ENCODE assay signal across 20 cellular contexts in genomic region chr6:39804666-39805065, GRCh38. TPM values are rescaled to one million over a fixed set of nuclear protein-coding genes. Genes with fewer than 3 reads are reported as not detected.
DNase-seq lines count a peak whose midpoint lies in the region; ATAC-seq and TF ChIP-seq lines count a peak whose summit lies in the region.
"Had no signal": no experiment of that assay in that cellular context is flagged by ENCODE, and none has a peak within 500 bp of the region (broad histone marks: within the 10 kb centered on the region; RNA-seq: fewer than 3 reads in every experiment).

No MANE protein-coding gene starts in this region.

- H2BK12ac ChIP-seq in trophoblast cell (ENCODE audit: low read length): no peak overlapping the region

- H3K9ac ChIP-seq in adipocyte (ENCODE audit: low read length): no peak overlapping the region
- H3K9ac ChIP-seq in trophoblast cell (ENCODE audit: low read length): no peak overlapping the region

- TF ChIP-seq CTCF in fibroblast of pulmonary artery (IDR thresholded peaks at IDR 0.05; ENCODE audit: low read length, missing control alignments): no peak
- TF ChIP-seq CTCF in type B pancreatic cell (conservative IDR thresholded peaks at IDR 0.05): no peak

- H3K27me3 ChIP-seq in adipocyte (replicated peaks; ENCODE audit: control insufficient read depth, insufficient read depth, low read length) (no peaks in the 10 kb centered on the region), trophoblast cell (ENCODE audit: insufficient read depth, low read length) (no peaks in the 10 kb centered on the region)
- H3K27me3 ChIP-seq: right lobe of liver had no signal

- H3K9me3 Mint-ChIP-seq in stimulated activated memory B cell treated with anti-CD40 and anti-IgM and Interleukin-4, amounts not matched to agents 10 μg/mL and 1 μg/mL and 100 μg/mL, for 72 hours: no peaks in the 10 kb centered on the region
- no peaks in the 10 kb centered on the region for H3K9me3 Mint-ChIP-seq in type B pancreatic cell
- H3K9me3 Mint-ChIP-seq: CD14-positive monocyte; naive thymus-derived CD8-positive, alpha-beta T cell; stimulated activated naive CD8-positive, alpha-beta T cell treated with anti-CD3 and anti-CD28 coated beads, Interleukin-15, amount 100 ng/mL, for 72 hours; T-helper 1 cell treated with Interleukin-12 subunit alpha and Interleukin-12 subunit beta and Interleukin-4 antibody, amounts not matched to agents 30 μg/mL and 1 μg/mL, for 36 hours had no signal

- DNase-seq in H4 (ENCODE audit: low spot score) (peak; percentile 82), adipocyte (ENCODE audit: low read depth) (peak; percentile 39), fibroblast of pulmonary artery (ENCODE audit: low read depth) (peak; percentile 44), trophoblast cell (peak; percentile 3 to 12), Kasumi-1 (lab: John Stamatoyannopoulos, UW) (no peak), type B pancreatic cell (ENCODE audit: extremely low spot score, unreplicated experiment) (no peak)
- DNase-seq in stimulated activated naive CD4-positive, alpha-beta T cell (lab: John Stamatoyannopoulos, UW): no peak
- DNase-seq: activated CD4-positive, alpha-beta T cell treated with anti-CD3 and anti-CD28 coated beads for 48 hours; activated T-cell treated with anti-CD3 and anti-CD28 coated beads, Interleukin-2, amount 50 U/mL, for 48 hours; H7; left colon; naive thymus-derived CD8-positive, alpha-beta T cell; NCI-H1092 treated with DMSO at 0.1 percent for 48 hours; NCI-H2227 treated with DMSO at 0.1 percent for 48 hours; PC-9; right lobe of liver; stimulated activated naive CD8-positive, alpha-beta T cell treated with anti-CD3 and anti-CD28 coated beads, Interleukin-15, amount 100 ng/mL, for 72 hours had no signal

- H3K36me3 ChIP-seq in adipocyte (ENCODE audit: control insufficient read depth, insufficient read depth, low read length, severe bottlenecking) (no peaks in the 10 kb centered on the region), trophoblast cell (ENCODE audit: control insufficient read depth in 1 of 2, insufficient read depth in 2 of 2, low read length in 2 of 2) (no peaks in the 10 kb centered on the region)
- H3K36me3 ChIP-seq: right lobe of liver had no signal

- H3K27ac ChIP-seq in trophoblast cell (ENCODE audit: low read depth, low read length): no peak overlapping the region
- H3K27ac ChIP-seq: PC-9, right lobe of liver had no signal

- no peaks in the 10 kb centered on the region for H3K36me3 Mint-ChIP-seq in stimulated activated memory B cell treated with anti-CD40 and anti-IgM and Interleukin-4, amounts not matched to agents 10 μg/mL and 1 μg/mL and 100 μg/mL, for 72 hours
- H3K36me3 Mint-ChIP-seq in type B pancreatic cell: no peaks in the 10 kb centered on the region
- H3K36me3 Mint-ChIP-seq: CD14-positive monocyte; naive thymus-derived CD8-positive, alpha-beta T cell had no signal

- no peak overlapping the region for H3K4me3 Mint-ChIP-seq in stimulated activated memory B cell treated with anti-CD40 and anti-IgM and Interleukin-4, amounts not matched to agents 10 μg/mL and 1 μg/mL and 100 μg/mL, for 72 hours
- H3K4me3 Mint-ChIP-seq in type B pancreatic cell: no peak overlapping the region
- H3K4me3 Mint-ChIP-seq: CD14-positive monocyte; naive thymus-derived CD8-positive, alpha-beta T cell; stimulated activated naive CD8-positive, alpha-beta T cell treated with anti-CD3 and anti-CD28 coated beads, Interleukin-15, amount 100 ng/mL, for 72 hours; T-helper 1 cell treated with Interleukin-12 subunit alpha and Interleukin-12 subunit beta and Interleukin-4 antibody, amounts not matched to agents 30 μg/mL and 1 μg/mL, for 36 hours had no signal

- H3K4me3 ChIP-seq in adipocyte (ENCODE audit: low read length) (no peak overlapping the region), fibroblast of pulmonary artery (replicated peaks; ENCODE audit: low read depth, low read length) (no peak overlapping the region), trophoblast cell (ENCODE audit: low read depth, low read length) (no peak overlapping the region)
- H3K4me3 ChIP-seq: PC-9, right lobe of liver had no signal

- H2BK120ac ChIP-seq in trophoblast cell (ENCODE audit: insufficient read depth, low read length, poor library complexity): no peak overlapping the region

- H3K18ac ChIP-seq in trophoblast cell (ENCODE audit: low read length): no peak overlapping the region

- no peak overlapping the region for H3K14ac ChIP-seq in trophoblast cell (ENCODE audit: low read length)

- H3K27me3 Mint-ChIP-seq in stimulated activated memory B cell treated with anti-CD40 and anti-IgM and Interleukin-4, amounts not matched to agents 10 μg/mL and 1 μg/mL and 100 μg/mL, for 72 hours: peaks cover 8% of the 10 kb centered on the region
- H3K27me3 Mint-ChIP-seq in type B pancreatic cell: no peaks in the 10 kb centered on the region

- peaks cover 2% of the 10 kb centered on the region for H3K79me1 ChIP-seq in trophoblast cell (ENCODE audit: low read length)

- ATAC-seq in stimulated activated memory B cell treated with anti-CD40 and anti-IgM and Interleukin-4, amounts not matched to agents 10 μg/mL and 1 μg/mL and 100 μg/mL, for 72 hours: no peak
- ATAC-seq: left colon; naive thymus-derived CD8-positive, alpha-beta T cell; stimulated activated naive CD8-positive, alpha-beta T cell treated with anti-CD3 and anti-CD28 coated beads, Interleukin-15, amount 100 ng/mL, for 72 hours had no signal

- H2BK5ac ChIP-seq in trophoblast cell (ENCODE audit: low read depth, low read length, poor library complexity): no peak overlapping the region

- H3K9me3 ChIP-seq in adipocyte (ENCODE audit: control insufficient read depth, low read length) (no peaks in the 10 kb centered on the region), trophoblast cell (ENCODE audit: insufficient read depth, low read depth, low read length) (no peaks in the 10 kb centered on the region)
- H3K9me3 ChIP-seq: right lobe of liver had no signal

- H2AK5ac ChIP-seq in trophoblast cell (ENCODE audit: low read length): no peak overlapping the region

- no peak overlapping the region for H4K12ac ChIP-seq in trophoblast cell (ENCODE audit: low read depth, low read length)

- no peak overlapping the region for H3K23ac ChIP-seq in trophoblast cell (ENCODE audit: low read length)

- H3K79me2 ChIP-seq in trophoblast cell (ENCODE audit: control insufficient read depth, insufficient read depth, low read length, poor library complexity): no peaks in the 10 kb centered on the region

- no peaks in the 10 kb centered on the region for H3K4me1 Mint-ChIP-seq in stimulated activated memory B cell treated with anti-CD40 and anti-IgM and Interleukin-4, amounts not matched to agents 10 μg/mL and 1 μg/mL and 100 μg/mL, for 72 hours
- H3K4me1 Mint-ChIP-seq in type B pancreatic cell (ENCODE audit: unreplicated experiment): peaks cover 54% of the 10 kb centered on the region
- H3K4me1 Mint-ChIP-seq: CD14-positive monocyte; stimulated activated naive CD8-positive, alpha-beta T cell treated with anti-CD3 and anti-CD28 coated beads, Interleukin-15, amount 100 ng/mL, for 72 hours had no signal

- H2AFZ ChIP-seq in trophoblast cell (ENCODE audit: insufficient read depth, low read length, poor library complexity): no peak overlapping the region
- H2AFZ ChIP-seq: PC-9 had no signal

- WGBS in trophoblast cell (ENCODE audit: extremely low coverage, insufficient coverage, insufficient read length): no CpG with 5 or more reads among the region's 3 CpGs

- H4K8ac ChIP-seq in trophoblast cell (ENCODE audit: low read depth, low read length): no peak overlapping the region

- no peak overlapping the region for H3K4ac ChIP-seq in trophoblast cell (ENCODE audit: low read depth, low read length)

- no peak overlapping the region for H3K27ac Mint-ChIP-seq in stimulated activated memory B cell treated with anti-CD40 and anti-IgM and Interleukin-4, amounts not matched to agents 10 μg/mL and 1 μg/mL and 100 μg/mL, for 72 hours
- no peak overlapping the region for H3K27ac Mint-ChIP-seq in type B pancreatic cell
- H3K27ac Mint-ChIP-seq: CD14-positive monocyte; naive thymus-derived CD8-positive, alpha-beta T cell; stimulated activated naive CD8-positive, alpha-beta T cell treated with anti-CD3 and anti-CD28 coated beads, Interleukin-15, amount 100 ng/mL, for 72 hours; T-helper 1 cell treated with Interleukin-12 subunit alpha and Interleukin-12 subunit beta and Interleukin-4 antibody, amounts not matched to agents 30 μg/mL and 1 μg/mL, for 36 hours had no signal

- no peak overlapping the region for H3K4me2 ChIP-seq in trophoblast cell (ENCODE audit: low read length)
- H3K4me2 ChIP-seq: PC-9 had no signal

- H4K91ac ChIP-seq in trophoblast cell (ENCODE audit: low read depth, low read length): no peak overlapping the region

- H3K4me1 ChIP-seq in adipocyte (ENCODE audit: control insufficient read depth, insufficient read depth, low read length): peaks cover 28% of the 10 kb centered on the region
- peaks cover 15 to 30% of the 10 kb centered on the region in 2 experiments for H3K4me1 ChIP-seq in trophoblast cell (ENCODE audit: control insufficient read depth in 1 of 2, insufficient read depth in 2 of 2, low read length in 2 of 2)

RNA-seq across cellular contexts. Expression of gene DAAM2, which starts 12.5 kb away (rescaled TPM):
- 7.2 and 9.6 TPM in 2 replicates for total RNA-seq in H4 (2014; rRNA removed; shearing (Covaris generic))
- 8.4 and 9.1 TPM in 2 replicates for polyA plus RNA-seq in trophoblast cell (2013)
- total RNA-seq in type B pancreatic cell (ENCODE audit: low replicate concordance): 4.4 and 22.6 TPM in 2 replicates
- total RNA-seq: naive thymus-derived CD8-positive, alpha-beta T cell; PC-9 had no signal
- polyA plus RNA-seq: CD14-positive monocyte; naive thymus-derived CD8-positive, alpha-beta T cell had no signal

Comparison
In these comparisons a context has a peak if more than half of its experiments do, and no peak if none do; other contexts are left out.
1. DNase-seq: peak in H4 (single experiment), adipocyte (single experiment), fibroblast of pulmonary artery (single experiment) and trophoblast cell (2 of 2); none in Kasumi-1 (0 of 2), stimulated activated naive CD4-positive, alpha-beta T cell (0 of 6) and type B pancreatic cell (single experiment).